ENCODE assay signal across 2 cellular contexts in genomic region chr7:17807242-17807641, GRCh38.
TF ChIP-seq lines count a peak whose summit lies in the region.

No MANE protein-coding gene starts in this region.

TF ChIP-seq in K562, 482 proteins besides CTCF, POLR2A, EP300 and RAD21 (continues in another document):
- TF ChIP-seq CBFA2T3 (IDR thresholded peaks at IDR 0.05) (peak; percentile 77), MED1 (CRISPR knock-in tag; IDR thresholded peaks at IDR 0.05; ENCODE audit: borderline replicate concordance) (no peak), CTCFL (IDR thresholded peaks at IDR 0.05; ENCODE audit: borderline replicate concordance, insufficient read depth, low read depth, low read length, poor library complexity, severe bottlenecking) (no peak), PPARD (CRISPR knock-in tag; IDR thresholded peaks at IDR 0.05) (no peak), MNT (conservative IDR thresholded peaks at IDR 0.05) (0 out of 4 replicates have a peak, but pooled peaks of 1 of the 2 experiments have one; percentile 24), DPF2 (IDR thresholded peaks at IDR 0.05) (peak; percentile 41; the same call in 1 of the 2 replicates), NFXL1 (CRISPR knock-in tag; IDR thresholded peaks at IDR 0.05) (no peak), BMI1 (IDR thresholded peaks at IDR 0.05; ENCODE audit: low read length) (no peak), TEAD4 (IDR thresholded peaks at IDR 0.05; ENCODE audit: low read length) (peak; percentile 39; the same call in 1 of the 2 replicates), TEAD4 (CRISPR knock-in tag; IDR thresholded peaks at IDR 0.05; ENCODE audit: borderline replicate concordance) (no peak), REST (CRISPR knock-in tag; IDR thresholded peaks at IDR 0.05; ENCODE audit: low read depth) (no peak), HMGXB4 (CRISPR knock-in tag; IDR thresholded peaks at IDR 0.05) (no peak), TRIM24 (IDR thresholded peaks at IDR 0.05) (peak; percentile 42 to 54; a peak in 1 of 4 replicates), GTF2E2 (tag; IDR thresholded peaks at IDR 0.05) (no peak), NFIC (IDR thresholded peaks at IDR 0.05) (no peak), TCF3 (CRISPR knock-in tag; IDR thresholded peaks at IDR 0.05) (peak; percentile 64), CBFA2T2 (conservative IDR thresholded peaks at IDR 0.05) (peak; percentile 50), E2F5 (CRISPR knock-in tag; IDR thresholded peaks at IDR 0.05) (no peak), NR2F6 (CRISPR knock-in tag; IDR thresholded peaks at IDR 0.05) (no peak), FOXJ3 (CRISPR knock-in tag; IDR thresholded peaks at IDR 0.05) (no peak)

TF ChIP-seq in SK-N-SH, 30 proteins besides CTCF, POLR2A, EP300 and RAD21:
- no peak for TF ChIP-seq JUND (IDR thresholded peaks at IDR 0.05)
- TF ChIP-seq TAF1 (IDR thresholded peaks at IDR 0.05; ENCODE audit: borderline replicate concordance, low read depth, low read length), result no peak
- TF ChIP-seq RXRA (IDR thresholded peaks at IDR 0.05; ENCODE audit: borderline replicate concordance, low read depth), result no peak
- TF ChIP-seq USF1 (IDR thresholded peaks at IDR 0.05; ENCODE audit: borderline replicate concordance, low read depth), result no peak
- TF ChIP-seq EZH2phosphoT487 (IDR thresholded peaks at IDR 0.05; ENCODE audit: borderline replicate concordance, low read depth), result no peak
- TF ChIP-seq RCOR1 (IDR thresholded peaks at IDR 0.05; ENCODE audit: low read length), result no peak
- no peak for TF ChIP-seq FOXJ3 (CRISPR knock-in tag; IDR thresholded peaks at IDR 0.05)
- TF ChIP-seq PBX3 (IDR thresholded peaks at IDR 0.05), result no peak
- no peak for TF ChIP-seq ZBTB33 (IDR thresholded peaks at IDR 0.05; ENCODE audit: borderline replicate concordance, low read depth)
- no peak for TF ChIP-seq FOSL2 (IDR thresholded peaks at IDR 0.05; ENCODE audit: borderline replicate concordance, low read depth)
- TF ChIP-seq NRF1 (IDR thresholded peaks at IDR 0.05; ENCODE audit: low read depth, low read length), result no peak
- no peak for TF ChIP-seq POLR2AphosphoS5 (IDR thresholded peaks at IDR 0.05; ENCODE audit: low read depth, low read length)
- no peak for TF ChIP-seq FOXM1 (IDR thresholded peaks at IDR 0.05; ENCODE audit: low read depth)
- TF ChIP-seq IRF3 (IDR thresholded peaks at IDR 0.05; ENCODE audit: low read depth, low read length), result no peak
- TF ChIP-seq RFX5 (IDR thresholded peaks at IDR 0.05; ENCODE audit: low read length), result no peak
- no peak for TF ChIP-seq USF2 (IDR thresholded peaks at IDR 0.05; ENCODE audit: borderline replicate concordance, low read depth, low read length)
- TF ChIP-seq TEAD4 (IDR thresholded peaks at IDR 0.05; ENCODE audit: borderline replicate concordance, insufficient read depth), result no peak
- no peak for TF ChIP-seq MEF2A (IDR thresholded peaks at IDR 0.05; ENCODE audit: borderline replicate concordance, low read depth)
- TF ChIP-seq CHD2 (IDR thresholded peaks at IDR 0.05; ENCODE audit: low read length, partially characterized antibody), result no peak
